11 cellular contexts compared by ENCODE assay signal in the genomic region with DNA sequence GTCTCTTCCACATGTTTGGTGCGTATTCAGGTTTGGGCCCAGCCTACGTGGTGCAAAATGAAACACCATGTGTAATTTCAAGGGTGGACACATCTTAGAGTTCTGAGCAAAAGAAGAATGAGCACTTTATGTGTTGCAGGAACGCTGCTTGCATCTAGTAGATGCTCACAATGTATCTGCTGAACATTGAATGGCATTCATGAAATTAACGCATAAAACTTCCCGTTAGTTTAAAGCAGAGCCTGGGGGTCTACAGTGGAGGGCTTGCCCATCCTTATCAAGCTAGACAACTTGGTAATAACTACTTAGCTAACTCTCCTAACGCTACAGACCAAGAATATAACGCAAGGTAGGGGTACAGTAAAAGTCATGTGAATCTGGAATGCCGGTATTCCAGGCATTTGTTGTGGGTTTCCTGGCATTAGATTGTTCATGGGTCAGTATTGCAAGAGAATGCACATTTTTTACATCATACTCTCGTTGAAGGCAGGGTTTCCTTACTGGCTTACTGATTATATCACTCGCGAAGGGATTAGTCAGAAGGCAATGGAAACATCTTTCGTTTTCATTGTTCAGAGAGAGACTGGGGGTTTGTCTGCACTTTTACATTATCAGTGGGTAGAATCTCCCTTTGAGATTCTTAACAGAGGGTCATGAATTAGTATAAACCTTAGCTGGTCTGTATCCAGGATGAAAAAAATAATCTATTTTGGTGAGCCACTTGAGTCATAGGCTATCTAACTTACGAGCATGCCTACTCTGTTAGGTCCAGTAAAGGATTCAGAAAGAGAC.
A peak's percentile ranks its signal among the peaks of the same experiment; 100 is the strongest.
DNase-seq lines count a peak whose midpoint lies in the region; ATAC-seq and TF ChIP-seq lines count a peak whose summit lies in the region.
"Had no signal": no experiment of that assay in that cellular context is flagged by ENCODE, and none has a peak within 500 bp of the region (broad histone marks: within the 10 kb centered on the region; RNA-seq: fewer than 3 reads in every experiment).

No MANE protein-coding gene starts in this region.

- H3K4me3 ChIP-seq in heart right ventricle (no peak overlapping the region), upper lobe of left lung (no peak overlapping the region), ascending aorta (no peak overlapping the region)
- H3K4me3 ChIP-seq: pancreas, SK-N-MC had no signal

- H3K27me3 ChIP-seq in heart right ventricle = no peaks in the 10 kb centered on the region
- no peaks in the 10 kb centered on the region for H3K27me3 ChIP-seq in upper lobe of left lung
- no peaks in the 10 kb centered on the region for H3K27me3 ChIP-seq in ascending aorta
- H3K27me3 ChIP-seq: pancreas had no signal

- peaks cover 10% of the 10 kb centered on the region for H3K4me1 Mint-ChIP-seq in WTC11
- H3K4me1 Mint-ChIP-seq: activated naive CD4-positive, alpha-beta T cell treated with anti-CD3 and anti-CD28 coated beads, Interleukin-2, amount 50 U/mL, for 24 hours had no signal

- H3K27ac ChIP-seq in heart right ventricle (peak overlapping the region in 8 of 10 donors; percentile 19 to 83 (median 52)), upper lobe of left lung (peak overlapping the region; percentile 43 to 72 (median 66)), ascending aorta (no peak overlapping the region)
- H3K27ac ChIP-seq: pancreas, SK-N-MC had no signal

- H3K9me3 ChIP-seq in heart right ventricle = no peaks in the 10 kb centered on the region
- H3K9me3 ChIP-seq in upper lobe of left lung = no peaks in the 10 kb centered on the region
- no peaks in the 10 kb centered on the region for H3K9me3 ChIP-seq in ascending aorta
- H3K9me3 ChIP-seq: pancreas had no signal

- no peak overlapping the region for H3K27ac Mint-ChIP-seq in WTC11
- H3K27ac Mint-ChIP-seq: activated naive CD4-positive, alpha-beta T cell treated with anti-CD3 and anti-CD28 coated beads, Interleukin-2, amount 50 U/mL, for 24 hours had no signal

- H3K36me3 ChIP-seq in heart right ventricle (no peaks in the 10 kb centered on the region), upper lobe of left lung (no peaks in the 10 kb centered on the region), ascending aorta (no peaks in the 10 kb centered on the region)
- H3K36me3 ChIP-seq: pancreas had no signal

- ATAC-seq in heart right ventricle = peak; percentile 37 to 80 (median 72)
- no peak for ATAC-seq in Right ventricle myocardium superior (ENCODE audit: poor library complexity)
- ATAC-seq in WTC11 = no peak
- ATAC-seq in upper lobe of left lung (ENCODE audit: low FRiP score in 2 of 2) = peak in 1 of 2 donors; percentile 54
- ATAC-seq: pancreas had no signal

- no peak overlapping the region for H3K4me3 Mint-ChIP-seq in WTC11
- H3K4me3 Mint-ChIP-seq: activated naive CD4-positive, alpha-beta T cell treated with anti-CD3 and anti-CD28 coated beads, Interleukin-2, amount 50 U/mL, for 24 hours had no signal

- no peak for TF ChIP-seq POLR2A in upper lobe of left lung (IDR thresholded peaks at IDR 0.05)

- POLR2A ChIA-PET in WTC11 (lab: Charles Lee) = no interaction called here

- TF ChIP-seq EP300 in upper lobe of left lung (IDR thresholded peaks at IDR 0.05) = peak; percentile 49 to 93 (median 69)

- no peak for TF ChIP-seq CTCF in heart right ventricle (IDR thresholded peaks at IDR 0.05)
- TF ChIP-seq CTCF in WTC11 (IDR thresholded peaks at IDR 0.05) = no peak
- no peak for TF ChIP-seq CTCF in upper lobe of left lung (IDR thresholded peaks at IDR 0.05)
- TF ChIP-seq CTCF in ascending aorta (IDR thresholded peaks at IDR 0.05) = no peak

- no peak for DNase-seq in heart right ventricle
- no peak for DNase-seq in Right ventricle myocardium superior
- DNase-seq in WTC11 (ENCODE audit: low spot score) = no peak
- peak; percentile 89 for DNase-seq in glomerular visceral epithelial cell (ENCODE audit: extremely low spot score)
- DNase-seq in upper lobe of left lung = no peak
- no peak for DNase-seq in stimulated activated CD4-positive, alpha-beta T cell treated with anti-CD3 and anti-CD28 coated beads, Interleukin-4, amount 100 ng/mL, for 4 hours
- DNase-seq in iPS-NIHi7 (ENCODE audit: extremely low spot score) = no peak
- no peak for DNase-seq in ascending aorta (ENCODE audit: low spot score in 2 of 2)
- DNase-seq: pancreas had no signal

- H3K27me3 Mint-ChIP-seq in WTC11 (ENCODE audit: low read depth) = no peaks in the 10 kb centered on the region
- H3K27me3 Mint-ChIP-seq: activated naive CD4-positive, alpha-beta T cell treated with anti-CD3 and anti-CD28 coated beads, Interleukin-2, amount 50 U/mL, for 24 hours had no signal

- intact Hi-C loops in heart right ventricle (cut with DNase I) (loop anchor here in 6 of 10 donors (5.0 to 10.0 kb wide), 6 partner anchors 47 to 300 kb away; a partner anchor contains a TSS), Right ventricle myocardium superior (cut with DNase I) (loop anchor here (10.0 kb wide), 2 partner anchors 67 to 297 kb away; no protein-coding TSS in a partner anchor), ascending aorta (cut with DNase I) (no loop called here)

- no peaks in the 10 kb centered on the region for H3K9me3 Mint-ChIP-seq in WTC11
- H3K9me3 Mint-ChIP-seq: activated naive CD4-positive, alpha-beta T cell treated with anti-CD3 and anti-CD28 coated beads, Interleukin-2, amount 50 U/mL, for 24 hours had no signal

- H3K4me1 ChIP-seq in heart right ventricle (peaks cover 3 to 61% (median 29%) of the 10 kb centered on the region in 9 donors), upper lobe of left lung (peaks cover 5 to 26% (median 14%) of the 10 kb centered on the region in 4 donors), ascending aorta (peaks cover 0 to 4% of the 10 kb centered on the region in 2 donors)

- WGBS in heart right ventricle, 2 donors = 69 to 76% methylated on average over 13 of the region's 13 CpGs
- 74 to 75% methylated on average over 13 of the region's 13 CpGs for WGBS in upper lobe of left lung, 2 donors

- CTCF ChIA-PET in WTC11 (lab: Charles Lee) = no interaction called here

- no peaks in the 10 kb centered on the region for H3K36me3 Mint-ChIP-seq in WTC11

TF ChIP-seq in WTC11, 78 proteins besides CTCF, POLR2A, EP300 and RAD21:
- TF ChIP-seq, protein P1, sequence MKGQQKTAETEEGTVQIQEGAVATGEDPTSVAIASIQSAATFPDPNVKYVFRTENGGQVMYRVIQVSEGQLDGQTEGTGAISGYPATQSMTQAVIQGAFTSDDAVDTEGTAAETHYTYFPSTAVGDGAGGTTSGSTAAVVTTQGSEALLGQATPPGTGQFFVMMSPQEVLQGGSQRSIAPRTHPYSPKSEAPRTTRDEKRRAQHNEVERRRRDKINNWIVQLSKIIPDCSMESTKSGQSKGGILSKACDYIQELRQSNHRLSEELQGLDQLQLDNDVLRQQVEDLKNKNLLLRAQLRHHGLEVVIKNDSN (CRISPR knock-in tag; IDR thresholded peaks at IDR 0.05) = no peak
- TF ChIP-seq GABPB1 (CRISPR knock-in tag; IDR thresholded peaks at IDR 0.05) = peak; percentile 95
- TF ChIP-seq ZBTB21 (CRISPR knock-in tag; IDR thresholded peaks at IDR 0.05; ENCODE audit: borderline replicate concordance) = no peak

Comparison
In these comparisons a context has a peak if more than half of its experiments do, and no peak if none do; other contexts are left out.
1. ATAC-seq: peak in heart right ventricle (8 of 8); none in Right ventricle myocardium superior (single experiment) and WTC11 (single experiment).
2. H3K27ac ChIP-seq: peak in heart right ventricle (8 of 10) and upper lobe of left lung (4 of 4); none in ascending aorta (0 of 2).